Comparison of ENCODE assay signal across 1 cellular context in the genomic region with DNA sequence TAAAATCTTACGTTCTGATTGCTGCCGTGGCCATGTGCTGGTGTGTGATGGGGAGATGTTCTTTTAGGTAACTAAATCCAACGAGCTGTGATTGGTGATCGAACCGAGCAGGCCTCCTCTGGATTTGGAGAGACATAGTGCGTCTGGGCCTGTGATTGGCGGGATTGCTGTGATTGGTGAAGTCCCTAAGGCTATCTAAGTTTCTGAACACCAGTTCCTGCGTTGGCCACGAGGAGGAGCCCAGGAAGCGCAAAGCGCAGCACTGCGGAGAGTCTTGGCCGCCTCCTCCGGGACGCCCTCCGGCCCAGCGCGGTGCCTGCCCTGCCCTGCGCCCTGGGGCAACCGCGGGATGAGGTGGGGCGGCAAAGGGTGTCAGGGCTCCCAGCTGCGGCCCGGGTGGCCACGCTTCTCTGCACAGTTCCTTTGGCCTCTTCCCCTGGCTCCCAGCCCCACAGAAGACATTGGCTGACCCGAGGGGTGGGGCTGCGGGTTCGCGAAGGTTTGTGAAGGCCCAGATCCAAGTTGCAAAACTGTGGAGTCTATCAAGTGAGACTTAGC.
A peak's percentile ranks its signal among the peaks of the same experiment; 100 is the strongest.
TF ChIP-seq lines count a peak whose summit lies in the region.

No MANE protein-coding gene starts in this region.

TF ChIP-seq in K562, 482 proteins besides CTCF, POLR2A, EP300 and RAD21 (continued from another document and continues in another):
- TF ChIP-seq CBX1 (IDR thresholded peaks at IDR 0.05; ENCODE audit: low read depth) = 0 out of 2 replicates have a peak, but pooled peaks have one; percentile 82
- TF ChIP-seq SMAD1 (IDR thresholded peaks at IDR 0.05; ENCODE audit: low read depth, low read length, partially characterized antibody) = no peak
- TF ChIP-seq PYGO2 (tag; IDR thresholded peaks at IDR 0.05) = no peak
- TF ChIP-seq, protein P1, sequence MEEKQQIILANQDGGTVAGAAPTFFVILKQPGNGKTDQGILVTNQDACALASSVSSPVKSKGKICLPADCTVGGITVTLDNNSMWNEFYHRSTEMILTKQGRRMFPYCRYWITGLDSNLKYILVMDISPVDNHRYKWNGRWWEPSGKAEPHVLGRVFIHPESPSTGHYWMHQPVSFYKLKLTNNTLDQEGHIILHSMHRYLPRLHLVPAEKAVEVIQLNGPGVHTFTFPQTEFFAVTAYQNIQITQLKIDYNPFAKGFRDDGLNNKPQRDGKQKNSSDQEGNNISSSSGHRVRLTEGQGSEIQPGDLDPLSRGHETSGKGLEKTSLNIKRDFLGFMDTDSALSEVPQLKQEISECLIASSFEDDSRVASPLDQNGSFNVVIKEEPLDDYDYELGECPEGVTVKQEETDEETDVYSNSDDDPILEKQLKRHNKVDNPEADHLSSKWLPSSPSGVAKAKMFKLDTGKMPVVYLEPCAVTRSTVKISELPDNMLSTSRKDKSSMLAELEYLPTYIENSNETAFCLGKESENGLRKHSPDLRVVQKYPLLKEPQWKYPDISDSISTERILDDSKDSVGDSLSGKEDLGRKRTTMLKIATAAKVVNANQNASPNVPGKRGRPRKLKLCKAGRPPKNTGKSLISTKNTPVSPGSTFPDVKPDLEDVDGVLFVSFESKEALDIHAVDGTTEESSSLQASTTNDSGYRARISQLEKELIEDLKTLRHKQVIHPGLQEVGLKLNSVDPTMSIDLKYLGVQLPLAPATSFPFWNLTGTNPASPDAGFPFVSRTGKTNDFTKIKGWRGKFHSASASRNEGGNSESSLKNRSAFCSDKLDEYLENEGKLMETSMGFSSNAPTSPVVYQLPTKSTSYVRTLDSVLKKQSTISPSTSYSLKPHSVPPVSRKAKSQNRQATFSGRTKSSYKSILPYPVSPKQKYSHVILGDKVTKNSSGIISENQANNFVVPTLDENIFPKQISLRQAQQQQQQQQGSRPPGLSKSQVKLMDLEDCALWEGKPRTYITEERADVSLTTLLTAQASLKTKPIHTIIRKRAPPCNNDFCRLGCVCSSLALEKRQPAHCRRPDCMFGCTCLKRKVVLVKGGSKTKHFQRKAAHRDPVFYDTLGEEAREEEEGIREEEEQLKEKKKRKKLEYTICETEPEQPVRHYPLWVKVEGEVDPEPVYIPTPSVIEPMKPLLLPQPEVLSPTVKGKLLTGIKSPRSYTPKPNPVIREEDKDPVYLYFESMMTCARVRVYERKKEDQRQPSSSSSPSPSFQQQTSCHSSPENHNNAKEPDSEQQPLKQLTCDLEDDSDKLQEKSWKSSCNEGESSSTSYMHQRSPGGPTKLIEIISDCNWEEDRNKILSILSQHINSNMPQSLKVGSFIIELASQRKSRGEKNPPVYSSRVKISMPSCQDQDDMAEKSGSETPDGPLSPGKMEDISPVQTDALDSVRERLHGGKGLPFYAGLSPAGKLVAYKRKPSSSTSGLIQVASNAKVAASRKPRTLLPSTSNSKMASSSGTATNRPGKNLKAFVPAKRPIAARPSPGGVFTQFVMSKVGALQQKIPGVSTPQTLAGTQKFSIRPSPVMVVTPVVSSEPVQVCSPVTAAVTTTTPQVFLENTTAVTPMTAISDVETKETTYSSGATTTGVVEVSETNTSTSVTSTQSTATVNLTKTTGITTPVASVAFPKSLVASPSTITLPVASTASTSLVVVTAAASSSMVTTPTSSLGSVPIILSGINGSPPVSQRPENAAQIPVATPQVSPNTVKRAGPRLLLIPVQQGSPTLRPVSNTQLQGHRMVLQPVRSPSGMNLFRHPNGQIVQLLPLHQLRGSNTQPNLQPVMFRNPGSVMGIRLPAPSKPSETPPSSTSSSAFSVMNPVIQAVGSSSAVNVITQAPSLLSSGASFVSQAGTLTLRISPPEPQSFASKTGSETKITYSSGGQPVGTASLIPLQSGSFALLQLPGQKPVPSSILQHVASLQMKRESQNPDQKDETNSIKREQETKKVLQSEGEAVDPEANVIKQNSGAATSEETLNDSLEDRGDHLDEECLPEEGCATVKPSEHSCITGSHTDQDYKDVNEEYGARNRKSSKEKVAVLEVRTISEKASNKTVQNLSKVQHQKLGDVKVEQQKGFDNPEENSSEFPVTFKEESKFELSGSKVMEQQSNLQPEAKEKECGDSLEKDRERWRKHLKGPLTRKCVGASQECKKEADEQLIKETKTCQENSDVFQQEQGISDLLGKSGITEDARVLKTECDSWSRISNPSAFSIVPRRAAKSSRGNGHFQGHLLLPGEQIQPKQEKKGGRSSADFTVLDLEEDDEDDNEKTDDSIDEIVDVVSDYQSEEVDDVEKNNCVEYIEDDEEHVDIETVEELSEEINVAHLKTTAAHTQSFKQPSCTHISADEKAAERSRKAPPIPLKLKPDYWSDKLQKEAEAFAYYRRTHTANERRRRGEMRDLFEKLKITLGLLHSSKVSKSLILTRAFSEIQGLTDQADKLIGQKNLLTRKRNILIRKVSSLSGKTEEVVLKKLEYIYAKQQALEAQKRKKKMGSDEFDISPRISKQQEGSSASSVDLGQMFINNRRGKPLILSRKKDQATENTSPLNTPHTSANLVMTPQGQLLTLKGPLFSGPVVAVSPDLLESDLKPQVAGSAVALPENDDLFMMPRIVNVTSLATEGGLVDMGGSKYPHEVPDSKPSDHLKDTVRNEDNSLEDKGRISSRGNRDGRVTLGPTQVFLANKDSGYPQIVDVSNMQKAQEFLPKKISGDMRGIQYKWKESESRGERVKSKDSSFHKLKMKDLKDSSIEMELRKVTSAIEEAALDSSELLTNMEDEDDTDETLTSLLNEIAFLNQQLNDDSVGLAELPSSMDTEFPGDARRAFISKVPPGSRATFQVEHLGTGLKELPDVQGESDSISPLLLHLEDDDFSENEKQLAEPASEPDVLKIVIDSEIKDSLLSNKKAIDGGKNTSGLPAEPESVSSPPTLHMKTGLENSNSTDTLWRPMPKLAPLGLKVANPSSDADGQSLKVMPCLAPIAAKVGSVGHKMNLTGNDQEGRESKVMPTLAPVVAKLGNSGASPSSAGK (IDR thresholded peaks at IDR 0.05) = no peak
- TF ChIP-seq, protein P2, sequence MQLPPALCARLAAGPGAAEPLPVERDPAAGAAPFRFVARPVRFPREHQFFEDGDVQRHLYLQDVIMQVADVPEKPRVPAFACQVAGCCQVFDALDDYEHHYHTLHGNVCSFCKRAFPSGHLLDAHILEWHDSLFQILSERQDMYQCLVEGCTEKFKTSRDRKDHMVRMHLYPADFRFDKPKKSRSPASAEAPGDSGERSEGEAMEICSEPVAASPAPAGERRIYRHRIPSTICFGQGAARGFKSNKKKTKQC (CRISPR knock-in tag; IDR thresholded peaks at IDR 0.05) = no peak
- TF ChIP-seq ZFP36 (IDR thresholded peaks at IDR 0.05; ENCODE audit: low read depth, low read length, partially characterized antibody) = peak; percentile 100
- TF ChIP-seq, protein P3, sequence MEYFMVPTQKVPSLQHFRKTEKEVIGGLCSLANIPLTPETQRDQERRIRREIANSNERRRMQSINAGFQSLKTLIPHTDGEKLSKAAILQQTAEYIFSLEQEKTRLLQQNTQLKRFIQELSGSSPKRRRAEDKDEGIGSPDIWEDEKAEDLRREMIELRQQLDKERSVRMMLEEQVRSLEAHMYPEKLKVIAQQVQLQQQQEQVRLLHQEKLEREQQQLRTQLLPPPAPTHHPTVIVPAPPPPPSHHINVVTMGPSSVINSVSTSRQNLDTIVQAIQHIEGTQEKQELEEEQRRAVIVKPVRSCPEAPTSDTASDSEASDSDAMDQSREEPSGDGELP (CRISPR knock-in tag; IDR thresholded peaks at IDR 0.05; ENCODE audit: borderline replicate concordance) = peak; percentile 57; the same call in 1 of the 2 replicates
- TF ChIP-seq HNRNPH1 (optimal IDR thresholded peaks at IDR 0.05; ENCODE audit: low read depth, low read length) = no peak
- TF ChIP-seq CTBP1 (IDR thresholded peaks at IDR 0.05; ENCODE audit: borderline replicate concordance) = peak; percentile 78; the same call in 1 of the 2 replicates
- TF ChIP-seq HLTF (IDR thresholded peaks at IDR 0.05) = 0 out of 2 replicates have a peak, but pooled peaks have one; percentile 21
- no peak for TF ChIP-seq ZNF324 (CRISPR knock-in tag; IDR thresholded peaks at IDR 0.05)
- 0 out of 2 replicates have a peak, but pooled peaks have one; percentile 51 for TF ChIP-seq MYNN (IDR thresholded peaks at IDR 0.05)
- no peak for TF ChIP-seq MYNN (CRISPR knock-in tag; IDR thresholded peaks at IDR 0.05)
- no peak for TF ChIP-seq ARID1B (IDR thresholded peaks at IDR 0.05)
- no peak for TF ChIP-seq MED1 (CRISPR knock-in tag; IDR thresholded peaks at IDR 0.05; ENCODE audit: borderline replicate concordance)
- TF ChIP-seq L3MBTL2 (IDR thresholded peaks at IDR 0.05) = peak; percentile 17; the same call in 1 of the 2 replicates
- TF ChIP-seq ZNF785 (CRISPR knock-in tag; IDR thresholded peaks at IDR 0.05) = no peak
- peak; percentile 95 for TF ChIP-seq SMC3 (conservative IDR thresholded peaks at IDR 0.05; ENCODE audit: insufficient read depth, low read depth, low read length)
- TF ChIP-seq RBM25 (IDR thresholded peaks at IDR 0.05; ENCODE audit: low read depth, low read length, severe bottlenecking) = peak; percentile 99
- TF ChIP-seq BDP1 (IDR thresholded peaks at IDR 0.05; ENCODE audit: insufficient read depth, insufficient read length) = no peak
- TF ChIP-seq, protein P4, sequence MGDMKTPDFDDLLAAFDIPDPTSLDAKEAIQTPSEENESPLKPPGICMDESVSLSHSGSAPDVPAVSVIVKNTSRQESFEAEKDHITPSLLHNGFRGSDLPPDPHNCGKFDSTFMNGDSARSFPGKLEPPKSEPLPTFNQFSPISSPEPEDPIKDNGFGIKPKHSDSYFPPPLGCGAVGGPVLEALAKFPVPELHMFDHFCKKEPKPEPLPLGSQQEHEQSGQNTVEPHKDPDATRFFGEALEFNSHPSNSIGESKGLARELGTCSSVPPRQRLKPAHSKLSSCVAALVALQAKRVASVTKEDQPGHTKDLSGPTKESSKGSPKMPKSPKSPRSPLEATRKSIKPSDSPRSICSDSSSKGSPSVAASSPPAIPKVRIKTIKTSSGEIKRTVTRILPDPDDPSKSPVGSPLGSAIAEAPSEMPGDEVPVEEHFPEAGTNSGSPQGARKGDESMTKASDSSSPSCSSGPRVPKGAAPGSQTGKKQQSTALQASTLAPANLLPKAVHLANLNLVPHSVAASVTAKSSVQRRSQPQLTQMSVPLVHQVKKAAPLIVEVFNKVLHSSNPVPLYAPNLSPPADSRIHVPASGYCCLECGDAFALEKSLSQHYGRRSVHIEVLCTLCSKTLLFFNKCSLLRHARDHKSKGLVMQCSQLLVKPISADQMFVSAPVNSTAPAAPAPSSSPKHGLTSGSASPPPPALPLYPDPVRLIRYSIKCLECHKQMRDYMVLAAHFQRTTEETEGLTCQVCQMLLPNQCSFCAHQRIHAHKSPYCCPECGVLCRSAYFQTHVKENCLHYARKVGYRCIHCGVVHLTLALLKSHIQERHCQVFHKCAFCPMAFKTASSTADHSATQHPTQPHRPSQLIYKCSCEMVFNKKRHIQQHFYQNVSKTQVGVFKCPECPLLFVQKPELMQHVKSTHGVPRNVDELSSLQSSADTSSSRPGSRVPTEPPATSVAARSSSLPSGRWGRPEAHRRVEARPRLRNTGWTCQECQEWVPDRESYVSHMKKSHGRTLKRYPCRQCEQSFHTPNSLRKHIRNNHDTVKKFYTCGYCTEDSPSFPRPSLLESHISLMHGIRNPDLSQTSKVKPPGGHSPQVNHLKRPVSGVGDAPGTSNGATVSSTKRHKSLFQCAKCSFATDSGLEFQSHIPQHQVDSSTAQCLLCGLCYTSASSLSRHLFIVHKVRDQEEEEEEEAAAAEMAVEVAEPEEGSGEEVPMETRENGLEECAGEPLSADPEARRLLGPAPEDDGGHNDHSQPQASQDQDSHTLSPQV (IDR thresholded peaks at IDR 0.05) = no peak
- TF ChIP-seq SMARCA5 (IDR thresholded peaks at IDR 0.05) = peak; percentile 99
- peak; percentile 69 to 75 for TF ChIP-seq KDM1A (IDR thresholded peaks at IDR 0.05)
- peak; percentile 88; the same call in 1 of the 2 replicates for TF ChIP-seq STAG1 (CRISPR knock-in tag; IDR thresholded peaks at IDR 0.05; ENCODE audit: borderline replicate concordance)
- TF ChIP-seq U2AF2 (optimal IDR thresholded peaks at IDR 0.05; ENCODE audit: low read depth, low read length) = no peak
- peak; percentile 40 for TF ChIP-seq CHD4 (IDR thresholded peaks at IDR 0.05; ENCODE audit: insufficient read depth, insufficient replicate concordance, low read depth, low read length, poor library complexity, severe bottlenecking)
- TF ChIP-seq ZNF232 (CRISPR knock-in tag; IDR thresholded peaks at IDR 0.05) = peak; percentile 93; the same call in 1 of the 2 replicates
- no peak for TF ChIP-seq STAT5A (IDR thresholded peaks at IDR 0.05; ENCODE audit: borderline replicate concordance, low read length)
- TF ChIP-seq SIX5 (IDR thresholded peaks at IDR 0.05; ENCODE audit: borderline replicate concordance in 1 of 2, insufficient read depth in 1 of 2, low read depth in 1 of 2, low read length in 2 of 2) = no peak
- TF ChIP-seq ATF1 (CRISPR knock-in tag; IDR thresholded peaks at IDR 0.05) = no peak
- peak; percentile 35; the same call in 1 of the 2 replicates for TF ChIP-seq ATF1 (tag; IDR thresholded peaks at IDR 0.05)
- no peak for TF ChIP-seq ZNF584 (CRISPR knock-in tag; IDR thresholded peaks at IDR 0.05; ENCODE audit: low read depth)
- TF ChIP-seq, protein P5, sequence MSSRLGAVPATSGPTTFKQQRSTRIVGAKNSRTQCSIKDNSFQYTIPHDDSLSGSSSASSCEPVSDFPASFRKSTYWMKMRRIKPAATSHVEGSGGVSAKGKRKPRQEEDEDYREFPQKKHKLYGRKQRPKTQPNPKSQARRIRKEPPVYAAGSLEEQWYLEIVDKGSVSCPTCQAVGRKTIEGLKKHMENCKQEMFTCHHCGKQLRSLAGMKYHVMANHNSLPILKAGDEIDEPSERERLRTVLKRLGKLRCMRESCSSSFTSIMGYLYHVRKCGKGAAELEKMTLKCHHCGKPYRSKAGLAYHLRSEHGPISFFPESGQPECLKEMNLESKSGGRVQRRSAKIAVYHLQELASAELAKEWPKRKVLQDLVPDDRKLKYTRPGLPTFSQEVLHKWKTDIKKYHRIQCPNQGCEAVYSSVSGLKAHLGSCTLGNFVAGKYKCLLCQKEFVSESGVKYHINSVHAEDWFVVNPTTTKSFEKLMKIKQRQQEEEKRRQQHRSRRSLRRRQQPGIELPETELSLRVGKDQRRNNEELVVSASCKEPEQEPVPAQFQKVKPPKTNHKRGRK (tag; IDR thresholded peaks at IDR 0.05) = no peak
- TF ChIP-seq HEY1 (CRISPR knock-in tag; IDR thresholded peaks at IDR 0.05; ENCODE audit: borderline replicate concordance) = no peak
- TF ChIP-seq HOXB6 (CRISPR knock-in tag; IDR thresholded peaks at IDR 0.05; ENCODE audit: borderline replicate concordance) = no peak
- TF ChIP-seq TAF9B (IDR thresholded peaks at IDR 0.05; ENCODE audit: partially characterized antibody) = no peak
- peak in 1 of 2 experiments; percentile 88; a peak in 2 of 4 replicates for TF ChIP-seq RCOR1 (IDR thresholded peaks at IDR 0.05; ENCODE audit: borderline replicate concordance in 1 of 2, low read depth in 2 of 2, low read length in 2 of 2)
- TF ChIP-seq PCBP1 (IDR thresholded peaks at IDR 0.05; ENCODE audit: low read depth, low read length, poor library complexity, severe bottlenecking) = peak; percentile 68
- peak; percentile 42; the same call in 1 of the 2 replicates for TF ChIP-seq GABPB1 (CRISPR knock-in tag; IDR thresholded peaks at IDR 0.05)
- no peak for TF ChIP-seq ZNF140 (CRISPR knock-in tag; IDR thresholded peaks at IDR 0.05)
- TF ChIP-seq TEAD1 (CRISPR knock-in tag; IDR thresholded peaks at IDR 0.05) = 0 out of 4 replicates have a peak, but pooled peaks of 1 of the 2 experiments have one; percentile 27
- no peak for TF ChIP-seq MEIS2 (IDR thresholded peaks at IDR 0.05; ENCODE audit: partially characterized antibody)
- no peak for TF ChIP-seq ZNF431 (CRISPR knock-in tag; IDR thresholded peaks at IDR 0.05)
